In the genomic region with DNA sequence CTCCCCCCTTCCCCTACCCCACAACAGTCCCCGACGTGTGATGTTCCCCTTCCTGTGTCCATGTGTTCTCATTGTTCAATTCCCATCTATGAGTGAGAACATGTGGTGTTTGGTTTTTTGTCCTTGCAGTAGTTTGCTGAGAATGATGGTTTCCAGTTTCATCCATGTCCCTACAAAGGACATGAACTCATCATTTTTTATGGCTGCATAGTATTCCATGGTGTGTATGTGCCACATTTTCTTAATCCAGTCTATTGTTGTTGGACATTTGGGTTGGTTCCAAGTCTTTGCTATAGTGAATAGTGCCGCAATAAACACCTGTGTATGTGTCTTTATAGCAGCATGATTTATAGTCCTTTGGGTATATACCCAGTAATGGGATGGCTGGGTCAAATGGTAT, we compare ENCODE assay signal across 8 cellular contexts. TPM values are rescaled to one million over a fixed set of nuclear protein-coding genes. Genes with fewer than 3 reads are reported as not detected.
"Had no signal": no experiment of that assay in that cellular context is flagged by ENCODE, and none has a peak within 500 bp of the region (broad histone marks: within the 10 kb centered on the region; RNA-seq: fewer than 3 reads in every experiment).

No MANE protein-coding gene starts in this region.

RNA-seq across cellular contexts. Expression of gene SPDYE16, which starts 18.2 kb away (rescaled TPM):
- total RNA-seq: PC-3, PC-9, Right ventricle myocardium inferior, Right ventricle myocardium superior, RPMI7951, SJSA1, SK-MEL-5 had no signal

RNA-seq across cellular contexts. Expression of gene UPK3B, which starts 51.0 kb away (rescaled TPM):
- total RNA-seq: RPMI7951, SK-MEL-5 had no signal
- polyA plus RNA-seq: SK-N-SH had no signal
